Comparison of ENCODE assay signal across 16 cellular contexts in genomic region chr9:111008148-111009075, GRCh38. TPM values are rescaled to one million over a fixed set of nuclear protein-coding genes. Genes with fewer than 3 reads are reported as not detected.
"Had no signal": no experiment of that assay in that cellular context is flagged by ENCODE, and none has a peak within 500 bp of the region (broad histone marks: within the 10 kb centered on the region; RNA-seq: fewer than 3 reads in every experiment).

No MANE protein-coding gene starts in this region.

- H3K9me3 Mint-ChIP-seq: activated naive CD8-positive, alpha-beta T cell treated with anti-CD3 and anti-CD28 coated beads, Interleukin-2, amount 10 ng/mL, durations not matched to agents 7 days and 5 days had no signal

- H3K9me3 ChIP-seq: gastrocnemius medialis, heart right ventricle, left ventricle myocardium inferior, psoas muscle, right lobe of liver, spleen, thoracic aorta had no signal

- H3K27me3 ChIP-seq: gastrocnemius medialis, heart right ventricle, right lobe of liver had no signal

- DNase-seq: activated CD4-positive, alpha-beta T cell treated with anti-CD3 and anti-CD28 coated beads, Interleukin-2, amount 50 U/mL, for 1 hour; activated naive CD4-positive, alpha-beta T cell; activated naive CD8-positive, alpha-beta T cell treated with anti-CD3 and anti-CD28 coated beads, Interleukin-2, amount 10 ng/mL, durations not matched to agents 7 days and 5 days; aorta; dermis blood vessel endothelial cell; effector memory CD8-positive, alpha-beta T cell; gastrocnemius medialis; heart right ventricle; left ventricle myocardium inferior; psoas muscle; right lobe of liver; spleen had no signal

- H3K27me3 Mint-ChIP-seq: effector memory CD8-positive, alpha-beta T cell; natural killer cell treated with Interleukin-12 subunit alpha and Interleukin-12 subunit beta and Interleukin-15 and Interleukin-18, amount 100 ng/mL, for 72 hours had no signal

- H3K27ac Mint-ChIP-seq: activated naive CD8-positive, alpha-beta T cell treated with anti-CD3 and anti-CD28 coated beads, Interleukin-2, amount 10 ng/mL, durations not matched to agents 7 days and 5 days; effector memory CD8-positive, alpha-beta T cell; natural killer cell treated with Interleukin-12 subunit alpha and Interleukin-12 subunit beta and Interleukin-15 and Interleukin-18, amount 100 ng/mL, for 72 hours had no signal

- H3K4me1 ChIP-seq: gastrocnemius medialis, heart right ventricle, left ventricle myocardium inferior, psoas muscle, right lobe of liver had no signal

- H3K36me3 ChIP-seq: gastrocnemius medialis, heart right ventricle, left ventricle myocardium inferior, right lobe of liver, spleen, thoracic aorta had no signal

- H3K36me3 Mint-ChIP-seq: activated naive CD8-positive, alpha-beta T cell treated with anti-CD3 and anti-CD28 coated beads, Interleukin-2, amount 10 ng/mL, durations not matched to agents 7 days and 5 days; natural killer cell treated with Interleukin-12 subunit alpha and Interleukin-12 subunit beta and Interleukin-15 and Interleukin-18, amount 100 ng/mL, for 72 hours had no signal

- H3K4me1 Mint-ChIP-seq: activated naive CD8-positive, alpha-beta T cell treated with anti-CD3 and anti-CD28 coated beads, Interleukin-2, amount 10 ng/mL, durations not matched to agents 7 days and 5 days had no signal

- ATAC-seq: effector memory CD8-positive, alpha-beta T cell; gastrocnemius medialis; heart right ventricle; natural killer cell treated with Interleukin-12 subunit alpha and Interleukin-12 subunit beta and Interleukin-15 and Interleukin-18, amount 100 ng/mL, for 72 hours; psoas muscle; right lobe of liver had no signal

- H3K27ac ChIP-seq: epithelial cell of prostate, gastrocnemius medialis, heart right ventricle, left ventricle myocardium inferior, psoas muscle, right lobe of liver, spleen, thoracic aorta had no signal

- H3K4me3 Mint-ChIP-seq: activated naive CD8-positive, alpha-beta T cell treated with anti-CD3 and anti-CD28 coated beads, Interleukin-2, amount 10 ng/mL, durations not matched to agents 7 days and 5 days; effector memory CD8-positive, alpha-beta T cell; natural killer cell treated with Interleukin-12 subunit alpha and Interleukin-12 subunit beta and Interleukin-15 and Interleukin-18, amount 100 ng/mL, for 72 hours had no signal

- H3K4me3 ChIP-seq: gastrocnemius medialis, heart right ventricle, left ventricle myocardium inferior, psoas muscle, right lobe of liver, spleen, thoracic aorta had no signal

RNA-seq across cellular contexts. Expression of gene LPAR1, which starts 29.9 kb away (rescaled TPM):
- total RNA-seq: activated CD8-positive, alpha-beta memory T cell treated with anti-CD3 and anti-CD28 coated beads for 36 hours had no signal
